In genomic region chr20:46945465-46945864, GRCh38 we compare ENCODE assay signal across 19 cellular contexts. TPM values are rescaled to one million over a fixed set of nuclear protein-coding genes. Genes with fewer than 3 reads are reported as not detected.
DNase-seq lines count a peak whose midpoint lies in the region; ATAC-seq and TF ChIP-seq lines count a peak whose summit lies in the region.
"Had no signal": no experiment of that assay in that cellular context is flagged by ENCODE, and none has a peak within 500 bp of the region (broad histone marks: within the 10 kb centered on the region; RNA-seq: fewer than 3 reads in every experiment).

No MANE protein-coding gene starts in this region.

- H3K9me3 ChIP-seq in BLaER1, result no peaks in the 10 kb centered on the region
- no peaks in the 10 kb centered on the region for H3K9me3 ChIP-seq in esophagus squamous epithelium
- H3K9me3 ChIP-seq in parathyroid adenoma (ENCODE audit: control insufficient read depth, low read length), result no peaks in the 10 kb centered on the region
- H3K9me3 ChIP-seq in left lung, result no peaks in the 10 kb centered on the region
- H3K9me3 ChIP-seq: colonic mucosa, thoracic aorta had no signal

- no peak for TF ChIP-seq POLR2A in esophagus squamous epithelium (IDR thresholded peaks at IDR 0.05)

- TF ChIP-seq CTCF in esophagus squamous epithelium (IDR thresholded peaks at IDR 0.05) (no peak), parathyroid adenoma (IDR thresholded peaks at IDR 0.05) (no peak), left lung (IDR thresholded peaks at IDR 0.05) (no peak)

- peak overlapping the region; percentile 2 for H2AFZ ChIP-seq in parathyroid adenoma
- H2AFZ ChIP-seq: PC-9 had no signal

- peaks cover 33% of the 10 kb centered on the region for H3K79me2 ChIP-seq in parathyroid adenoma

- H3K27ac ChIP-seq in BLaER1 (no peak overlapping the region), esophagus squamous epithelium (peak overlapping the region; percentile 16 to 66 (median 43)), parathyroid adenoma (peak overlapping the region; percentile 90), left lung (no peak overlapping the region)
- H3K27ac ChIP-seq: colonic mucosa, PC-9, thoracic aorta had no signal

- H4K20me1 ChIP-seq in BLaER1, result no peaks in the 10 kb centered on the region

- H3K4me3 ChIP-seq in BLaER1, result no peak overlapping the region
- H3K4me3 ChIP-seq in esophagus squamous epithelium, result no peak overlapping the region
- peak overlapping the region; percentile 23 for H3K4me3 ChIP-seq in parathyroid adenoma (ENCODE audit: low read depth, low read length)
- H3K4me3 ChIP-seq in left lung, result no peak overlapping the region
- H3K4me3 ChIP-seq: colonic mucosa, PC-9, thoracic aorta had no signal

- 49 to 66% methylated on average over 8 of the region's 9 CpGs for WGBS in esophagus squamous epithelium, 2 donors

- H3K27me3 ChIP-seq in BLaER1, result no peaks in the 10 kb centered on the region
- H3K27me3 ChIP-seq in esophagus squamous epithelium, result no peaks in the 10 kb centered on the region
- H3K27me3 ChIP-seq in parathyroid adenoma (ENCODE audit: control insufficient read depth, insufficient read depth, low read length), result no peaks in the 10 kb centered on the region
- H3K27me3 ChIP-seq in left lung, result peaks cover 0 to 20% of the 10 kb centered on the region in 2 donors
- H3K27me3 ChIP-seq: colonic mucosa had no signal

- DNase-seq in M059J (ENCODE audit: low read depth), result peak; percentile 30
- no peak for DNase-seq in esophagus squamous epithelium (lab: John Stamatoyannopoulos, UW)
- DNase-seq in left lung, result no peak
- no peak for DNase-seq in globus pallidus (ENCODE audit: low spot score)
- DNase-seq: CD8-positive, alpha-beta T cell; colonic mucosa; EL; Karpas-422; mammary epithelial cell; naive thymus-derived CD8-positive, alpha-beta T cell; NCI-H1105 treated with DMSO at 0.1 percent for 48 hours; PC-9 had no signal

- no peaks in the 10 kb centered on the region for H3K36me3 ChIP-seq in BLaER1
- no peaks in the 10 kb centered on the region for H3K36me3 ChIP-seq in esophagus squamous epithelium
- H3K36me3 ChIP-seq in parathyroid adenoma (ENCODE audit: control insufficient read depth, insufficient read depth, low read length), result no peaks in the 10 kb centered on the region
- H3K36me3 ChIP-seq in left lung, result no peaks in the 10 kb centered on the region
- H3K36me3 ChIP-seq: colonic mucosa, thoracic aorta had no signal

- H3K9ac ChIP-seq in BLaER1, result no peak overlapping the region; the same call in 1 of the 2 replicates
- H3K9ac ChIP-seq in parathyroid adenoma, result no peak overlapping the region

- H3K4me1 ChIP-seq in BLaER1 (peaks cover 23% of the 10 kb centered on the region), esophagus squamous epithelium (peaks cover 4 to 61% (median 9%) of the 10 kb centered on the region in 3 donors), parathyroid adenoma (peaks cover 44% of the 10 kb centered on the region), left lung (no peaks in the 10 kb centered on the region)
- H3K4me1 ChIP-seq: colonic mucosa had no signal

- peak overlapping the region; percentile 83 for H3K4me2 ChIP-seq in BLaER1
- peak overlapping the region; percentile 60 for H3K4me2 ChIP-seq in parathyroid adenoma (ENCODE audit: low read length)
- H3K4me2 ChIP-seq: PC-9 had no signal

- intact Hi-C loops in esophagus squamous epithelium (cut with DNase I), result no loop called here
- intact Hi-C loops in left lung (cut with DNase I), result no loop called here

- ATAC-seq in left lung, result no peak
- no peak for ATAC-seq in HG03095 (IDR thresholded peaks at IDR 0.05; ENCODE audit: unreplicated experiment)
- no peak for ATAC-seq in HG03378 (IDR thresholded peaks at IDR 0.05; ENCODE audit: unreplicated experiment)
- ATAC-seq: activated naive CD4-positive, alpha-beta T cell treated with anti-CD3 and anti-CD28 coated beads, Interleukin-2, amount 50 U/mL, for 72 hours; CD8-positive, alpha-beta T cell; naive thymus-derived CD8-positive, alpha-beta T cell had no signal

RNA-seq across cellular contexts. Expression of gene EYA2, which starts 50.8 kb away (rescaled TPM):
- total RNA-seq in M059J (2014; rRNA removed; shearing (Covaris generic)), result 0.02 and 0.15 TPM in 2 replicates
- total RNA-seq in esophagus squamous epithelium, result 10 to 100 TPM in 3 of 4 donors, 1 to 10 TPM in 1; 9.7 to 22.1 (median 14.3) TPM
- 1 to 10 TPM in 1 of 2 donors, under 1 TPM in 1; 0.82 to 1.9 TPM for total RNA-seq in left lung
- total RNA-seq: activated naive CD4-positive, alpha-beta T cell treated with anti-CD3 and anti-CD28 coated beads, Interleukin-2, amount 50 U/mL, for 72 hours; CD8-positive, alpha-beta T cell; glomerular endothelial cell; naive thymus-derived CD8-positive, alpha-beta T cell; PC-9 had no signal

Comparison
In these comparisons a context has a peak if more than half of its experiments do, and no peak if none do; other contexts are left out.
1. H3K27ac ChIP-seq: peak in esophagus squamous epithelium (4 of 4) and parathyroid adenoma (single experiment); none in BLaER1 (single experiment) and left lung (0 of 2).